1 cellular context compared by ENCODE assay signal in the genomic region with DNA sequence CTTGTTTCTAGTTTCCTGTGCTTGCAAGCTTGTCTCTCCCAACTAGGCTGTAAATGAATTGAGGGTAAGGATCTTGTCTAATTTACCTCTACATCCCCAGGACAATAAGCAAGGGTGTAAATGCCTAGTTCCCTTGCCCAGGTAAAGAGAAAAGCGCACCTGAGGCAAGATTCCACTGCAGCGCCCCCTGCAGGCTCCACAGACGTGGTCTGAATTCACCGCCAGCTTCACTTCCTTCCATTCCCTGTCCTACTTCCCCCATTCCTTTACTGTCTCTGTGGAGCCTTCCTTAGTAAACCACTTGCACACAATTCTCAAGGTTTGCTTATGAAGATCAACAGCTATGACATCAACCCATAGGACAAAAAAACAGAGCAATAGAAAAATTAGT.
TF ChIP-seq lines count a peak whose summit lies in the region.

No MANE protein-coding gene starts in this region.

TF ChIP-seq in endothelial cell of umbilical vein, 7 proteins besides CTCF, POLR2A, EP300 and RAD21:
- TF ChIP-seq MYC (IDR thresholded peaks at IDR 0.05; ENCODE audit: low read depth, low read length) (no peak), EZH2 (IDR thresholded peaks at IDR 0.05; ENCODE audit: borderline replicate concordance, low read depth, low read length, severe bottlenecking) (no peak), FOS (IDR thresholded peaks at IDR 0.05; ENCODE audit: borderline replicate concordance, insufficient read depth, low read length) (no peak)
